In the genomic region with DNA sequence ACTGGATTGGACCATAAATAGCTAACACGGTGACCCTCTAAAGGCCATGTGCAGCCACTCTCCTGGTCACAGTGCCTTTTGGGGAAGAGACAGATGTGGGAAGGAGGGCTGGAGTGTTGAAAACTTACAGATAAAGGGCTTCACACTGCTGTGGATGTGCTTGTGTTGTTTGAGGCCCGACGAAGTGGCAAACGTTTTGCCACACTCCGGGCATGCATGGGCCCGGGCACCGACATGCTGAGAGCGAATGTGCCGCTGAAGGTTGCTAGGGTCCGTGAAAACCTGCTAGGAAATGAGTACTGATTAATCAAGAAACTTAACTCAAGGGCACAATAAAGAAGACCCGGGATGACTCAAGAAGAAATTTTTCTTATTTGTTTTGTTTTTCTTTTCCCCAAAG, we compare ENCODE assay signal across 19 cellular contexts.
DNase-seq lines count a peak whose midpoint lies in the region; ATAC-seq, FAIRE-seq and TF ChIP-seq lines count a peak whose summit lies in the region.
"Had no signal": no experiment of that assay in that cellular context is flagged by ENCODE, and none has a peak within 500 bp of the region (broad histone marks: within the 10 kb centered on the region; RNA-seq: fewer than 3 reads in every experiment).

No MANE protein-coding gene starts in this region.

- no peak overlapping the region for H2AK5ac ChIP-seq in H1 (ENCODE audit: low read depth, low read length)

- peak overlapping the region; percentile 55 for H3K27ac Mint-ChIP-seq in nephron progenitor cell
- no peak overlapping the region for H3K27ac Mint-ChIP-seq in activated T-cell treated with anti-CD3 and anti-CD28 coated beads, Interleukin-2, amount 50 U/mL, for 24 hours
- H3K27ac Mint-ChIP-seq: CD4-positive, alpha-beta T cell had no signal

- peaks cover 6% of the 10 kb centered on the region for H3K27me3 Mint-ChIP-seq in nephron progenitor cell (ENCODE audit: low read depth, poor library complexity)
- H3K27me3 Mint-ChIP-seq in activated T-cell treated with anti-CD3 and anti-CD28 coated beads, Interleukin-2, amount 50 U/mL, for 24 hours = no peaks in the 10 kb centered on the region
- H3K27me3 Mint-ChIP-seq: CD4-positive, alpha-beta T cell had no signal

- no peaks in the 10 kb centered on the region for H4K20me1 ChIP-seq in H1 (replicated peaks in 1 of 2; ENCODE audit: control insufficient read depth in 1 of 2, insufficient read depth in 2 of 2, low read length in 2 of 2)

- no peak overlapping the region for H2AFZ ChIP-seq in H1 (ENCODE audit: low read length)

- H3K36me3 ChIP-seq in H1 (ENCODE audit: control insufficient read depth in 2 of 4, insufficient read depth in 4 of 4, low read length in 3 of 4) = no peaks in the 10 kb centered on the region
- H3K36me3 ChIP-seq in uterus = no peaks in the 10 kb centered on the region
- H3K36me3 ChIP-seq: HAP-1 had no signal

- no peak overlapping the region for H2BK12ac ChIP-seq in H1 (ENCODE audit: low read depth, low read length)

- no peak overlapping the region for H2BK20ac ChIP-seq in H1 (ENCODE audit: low read length)

- no peaks in the 10 kb centered on the region for H3K9me3 ChIP-seq in H1 (ENCODE audit: insufficient read depth in 2 of 2, low read depth in 1 of 2, low read length in 1 of 2)
- no peaks in the 10 kb centered on the region for H3K9me3 ChIP-seq in uterus
- H3K9me3 ChIP-seq: A549, Caco-2, HAP-1 had no signal

- no peak overlapping the region for H2BK15ac ChIP-seq in H1 (ENCODE audit: low read length)

- H3K56ac ChIP-seq in H1 (replicated peaks; ENCODE audit: insufficient read length, low read depth, low read length) = no peak overlapping the region

- no peak overlapping the region for H2BK120ac ChIP-seq in H1 (replicated peaks; ENCODE audit: low read depth, low read length)

- H3K4me1 Mint-ChIP-seq in nephron progenitor cell = peaks cover 7% of the 10 kb centered on the region
- no peaks in the 10 kb centered on the region for H3K4me1 Mint-ChIP-seq in activated T-cell treated with anti-CD3 and anti-CD28 coated beads, Interleukin-2, amount 50 U/mL, for 24 hours (ENCODE audit: low read depth)

- no peak for TF ChIP-seq POLR2A in H1 (IDR thresholded peaks at IDR 0.05; ENCODE audit: control extremely low read depth in 1 of 2, low read depth in 2 of 2, low read length in 2 of 2)
- no peak for TF ChIP-seq POLR2A in uterus (IDR thresholded peaks at IDR 0.05)

- 94% methylated on average over 11 of the region's 11 CpGs; no CpG with 5 or more reads in 1 of the 2 experiments for WGBS in H1 (ENCODE audit: extremely low coverage in 1 of 2, insufficient coverage in 1 of 2, insufficient read length in 1 of 2, insufficient replicate concordance in 2 of 2, low coverage in 1 of 2, low lambda C conversion rate in 2 of 2, missing lambda C conversion rate in 1 of 2), 2 experiments

- no peak overlapping the region for H3K18ac ChIP-seq in H1 (ENCODE audit: extremely low read depth, low read length)

- no peaks in the 10 kb centered on the region for H3K23me2 ChIP-seq in H1 (ENCODE audit: low read depth, low read length)

- H3K9me3 Mint-ChIP-seq in nephron progenitor cell = no peaks in the 10 kb centered on the region
- no peaks in the 10 kb centered on the region for H3K9me3 Mint-ChIP-seq in activated T-cell treated with anti-CD3 and anti-CD28 coated beads, Interleukin-2, amount 50 U/mL, for 24 hours
- H3K9me3 Mint-ChIP-seq: CD4-positive, alpha-beta T cell had no signal

- no peak overlapping the region for H3K14ac ChIP-seq in H1 (ENCODE audit: insufficient read length)

- no peaks in the 10 kb centered on the region for H3K4me1 ChIP-seq in H1 (replicated peaks in 1 of 4; ENCODE audit: control insufficient read depth in 3 of 4, insufficient read depth in 4 of 4, low read length in 3 of 4)
- H3K4me1 ChIP-seq in uterus = no peaks in the 10 kb centered on the region
- H3K4me1 ChIP-seq: A549 had no signal

- POLR2A ChIA-PET in H1 (lab: Charles Lee; ENCODE audit: partially characterized antibody) = interaction anchor here (0.7 kb wide), 1 partner anchor 593 kb away, joined by 3 read pairs; no protein-coding TSS in a partner anchor

- CTCF ChIA-PET in H1 (lab: Charles Lee; ENCODE audit: partially characterized antibody) = interaction anchor here (1.6 kb wide), 1 partner anchor 18 kb away, joined by 7 read pairs; no protein-coding TSS in a partner anchor

- TF ChIP-seq CTCF in H1 (IDR thresholded peaks at IDR 0.05; ENCODE audit: control extremely low read depth in 1 of 3, insufficient read depth in 1 of 3, low read depth in 1 of 3, low read length in 3 of 3) = no peak
- no peak for TF ChIP-seq CTCF in nephron progenitor cell (IDR thresholded peaks at IDR 0.05)
- no peak for TF ChIP-seq CTCF in uterus (IDR thresholded peaks at IDR 0.05)

- no peak overlapping the region for H3K4me3 Mint-ChIP-seq in nephron progenitor cell
- H3K4me3 Mint-ChIP-seq in activated T-cell treated with anti-CD3 and anti-CD28 coated beads, Interleukin-2, amount 50 U/mL, for 24 hours = no peak overlapping the region
- H3K4me3 Mint-ChIP-seq: CD4-positive, alpha-beta T cell had no signal

- intact Hi-C loops in uterus (cut with DNase I; ENCODE audit: low total_unique reads) = no loop called here

- H4K5ac ChIP-seq in H1 (ENCODE audit: insufficient read length, low read depth, low read length) = no peak overlapping the region

- no peak for ATAC-seq in activated CD4-positive, CD25-positive, alpha-beta regulatory T cell treated with anti-CD3 and anti-CD28 coated beads, Interleukin-2, amount 50 U/mL, for 24 hours
- ATAC-seq: A549 had no signal

- peak overlapping the region; percentile 40; the same call in 1 of the 2 replicates for H4K8ac ChIP-seq in H1 (ENCODE audit: extremely low read depth, insufficient read depth, low read length)

- H4K91ac ChIP-seq in H1 (replicated peaks; ENCODE audit: insufficient read length, low read length) = no peak overlapping the region

- no peak for TF ChIP-seq RAD21 in H1 (IDR thresholded peaks at IDR 0.05 in 1 of 2, conservative IDR thresholded peaks at IDR 0.05 in 1 of 2; ENCODE audit: low read depth in 2 of 2, low read length in 2 of 2)

- H3K36me3 Mint-ChIP-seq in nephron progenitor cell (ENCODE audit: low read depth) = peaks cover 7% of the 10 kb centered on the region
- no peaks in the 10 kb centered on the region for H3K36me3 Mint-ChIP-seq in activated T-cell treated with anti-CD3 and anti-CD28 coated beads, Interleukin-2, amount 50 U/mL, for 24 hours (ENCODE audit: low read depth)

- H3K4me2 ChIP-seq in H1 (ENCODE audit: insufficient read depth in 1 of 2, low read depth in 2 of 2, low read length in 2 of 2) = no peak overlapping the region
- H3K4me2 ChIP-seq: A549 had no signal

- H3K27me3 ChIP-seq in H1 (replicated peaks in 1 of 4; ENCODE audit: control insufficient read depth in 3 of 4, extremely low read depth in 1 of 4, insufficient read depth in 3 of 4, low read length in 3 of 4) = no peaks in the 10 kb centered on the region
- no peaks in the 10 kb centered on the region for H3K27me3 ChIP-seq in uterus

- no peaks in the 10 kb centered on the region for H3K79me1 ChIP-seq in H1 (ENCODE audit: low read depth, low read length)

- H3K4me3 ChIP-seq in H1 (ENCODE audit: extremely low read depth in 1 of 4, insufficient read depth in 2 of 4, low read depth in 3 of 4, low read length in 4 of 4) (no peak overlapping the region), uterus (no peak overlapping the region)
- H3K4me3 ChIP-seq: A549, HAP-1 had no signal

- H2BK5ac ChIP-seq in H1 (ENCODE audit: low read depth, low read length) = no peak overlapping the region

- no peaks in the 10 kb centered on the region for H3K79me2 ChIP-seq in H1 (ENCODE audit: control insufficient read depth in 1 of 2, insufficient read depth in 2 of 2, low read length in 2 of 2)

- H3K27ac ChIP-seq in H1 (ENCODE audit: low read depth, low read length) (no peak overlapping the region), uterus (no peak overlapping the region)
- H3K27ac ChIP-seq: 22Rv1, A549, C4-2B, HL-60 had no signal

- no peak overlapping the region for H3K23ac ChIP-seq in H1 (ENCODE audit: insufficient read length)

- FAIRE-seq in H1 (lab: Jason Lieb, UNC) = no peak
- FAIRE-seq: A549, D721Med had no signal

- no peak overlapping the region for H3K4ac ChIP-seq in H1 (replicated peaks; ENCODE audit: insufficient read length, low read depth, low read length)

- no peak overlapping the region for H3K9ac ChIP-seq in H1 (replicated peaks in 1 of 4; ENCODE audit: extremely low read depth in 1 of 4, low read depth in 3 of 4, low read length in 3 of 4)

- peak; percentile 18 for DNase-seq in NCI-H82 (lab: John Stamatoyannopoulos, UW)
- DNase-seq in NCI-H82 treated with DMSO at 0.1 percent for 48 hours (lab: John Stamatoyannopoulos, UW; ENCODE audit: unreplicated experiment) = no peak
- no peak for DNase-seq in H1 (ENCODE audit: low read depth in 1 of 2, low spot score in 2 of 2)
- DNase-seq in nephron progenitor cell = no peak
- DNase-seq in activated T-cell treated with anti-CD3 and anti-CD28 coated beads, Interleukin-2, amount 50 U/mL, for 24 hours = no peak
- no peak for DNase-seq in uterus
- DNase-seq: AML-193; Caco-2; CD4-positive, alpha-beta T cell; DMS79; GDM1; GOT3 had no signal

- TF ChIP-seq EP300 in H1 (IDR thresholded peaks at IDR 0.05; ENCODE audit: borderline replicate concordance in 1 of 2, low read depth in 2 of 2, low read length in 2 of 2) = no peak

TF ChIP-seq in H1, 55 proteins besides CTCF, POLR2A, EP300 and RAD21 (continues in another document):
- TF ChIP-seq SP4 (IDR thresholded peaks at IDR 0.05; ENCODE audit: low read length) (no peak), TCF12 (IDR thresholded peaks at IDR 0.05; ENCODE audit: low read depth, low read length) (no peak), CHD2 (IDR thresholded peaks at IDR 0.05; ENCODE audit: low read length) (no peak), POU5F1 (IDR thresholded peaks at IDR 0.05; ENCODE audit: low read depth, low read length) (no peak), SRF (IDR thresholded peaks at IDR 0.05; ENCODE audit: low read depth, low read length) (no peak), PHF8 (conservative IDR thresholded peaks at IDR 0.05; ENCODE audit: low read depth, low read length) (no peak), USF2 (IDR thresholded peaks at IDR 0.05; ENCODE audit: low read length) (no peak), FOSL1 (IDR thresholded peaks at IDR 0.05; ENCODE audit: insufficient read depth, low read depth, low read length) (no peak), KDM5A (IDR thresholded peaks at IDR 0.05; ENCODE audit: low read length) (no peak), CBX5 (IDR thresholded peaks at IDR 0.05; ENCODE audit: low read depth, low read length) (no peak), ZNF274 (IDR thresholded peaks at IDR 0.05; ENCODE audit: borderline replicate concordance, extremely low read depth, low read length) (no peak), RNF2 (IDR thresholded peaks at IDR 0.05; ENCODE audit: borderline replicate concordance, low read depth, low read length, missing control alignments, poor library complexity, severe bottlenecking) (no peak)
